In the genomic region with DNA sequence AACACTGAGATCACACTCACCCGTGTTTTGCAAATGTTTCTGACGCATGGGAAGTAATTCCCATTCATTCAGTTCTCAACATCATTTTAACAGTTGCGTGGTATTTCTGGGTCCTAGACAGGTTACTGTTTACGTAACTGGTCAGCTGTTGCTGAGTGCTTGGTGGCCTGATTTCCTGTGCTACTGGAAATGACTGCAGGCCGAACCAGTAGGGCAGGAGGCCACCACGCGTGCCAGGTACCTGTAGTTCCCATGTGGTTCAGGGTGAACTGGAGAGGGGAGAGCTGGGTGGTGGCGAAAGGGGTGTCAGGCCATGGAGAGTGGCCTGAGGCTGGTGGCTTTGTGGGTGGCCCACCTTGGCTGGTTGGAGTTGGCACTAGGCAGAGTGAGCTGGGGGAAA, we compare ENCODE assay signal across 1 cellular context. TPM values are rescaled to one million over a fixed set of nuclear protein-coding genes. Genes with fewer than 3 reads are reported as not detected.
"Had no signal": no experiment of that assay in that cellular context is flagged by ENCODE, and none has a peak within 500 bp of the region (broad histone marks: within the 10 kb centered on the region; RNA-seq: fewer than 3 reads in every experiment).

No MANE protein-coding gene starts in this region.

RNA-seq across cellular contexts. Expression of a gene that starts 1.2 kb away (rescaled TPM):
- total RNA-seq: ascending aorta had no signal
